8 cellular contexts compared by ENCODE assay signal in the genomic region with DNA sequence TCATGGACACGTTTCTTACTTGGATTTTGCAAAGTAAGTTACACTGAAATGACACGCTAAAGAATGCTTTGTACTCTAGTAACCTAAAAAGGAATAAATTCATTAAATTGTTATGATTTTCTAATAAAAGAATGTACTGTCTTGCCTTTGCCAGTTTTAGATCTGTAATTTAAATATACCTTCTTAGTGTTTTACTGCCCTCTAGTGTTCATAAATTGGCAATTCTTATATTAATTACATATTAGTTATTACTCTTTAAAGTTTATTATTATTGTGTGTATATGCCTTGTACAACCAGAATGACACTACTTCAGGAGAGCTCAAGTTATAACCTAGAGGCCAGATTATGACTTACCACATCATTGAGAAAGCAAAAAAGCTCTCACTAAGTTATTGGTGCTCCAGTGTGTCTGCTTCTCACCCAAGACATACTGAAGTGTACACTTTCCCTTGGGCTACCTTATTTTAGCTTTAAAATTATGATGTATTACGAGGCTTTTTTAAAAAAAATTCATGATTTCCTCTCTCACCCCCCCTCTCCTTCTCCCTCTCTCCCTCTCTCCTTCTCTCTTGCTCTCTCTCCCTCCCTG.
DNase-seq lines count a peak whose midpoint lies in the region; ATAC-seq, FAIRE-seq and TF ChIP-seq lines count a peak whose summit lies in the region.

No MANE protein-coding gene starts in this region.

- H3K36me3 ChIP-seq in astrocyte (ENCODE audit: insufficient read depth, low read length): no peaks in the 10 kb centered on the region

- H3K4me3 ChIP-seq in astrocyte (ENCODE audit: insufficient read depth, low read depth, low read length): no peak overlapping the region

- H3K36me3 Mint-ChIP-seq in astrocyte (ENCODE audit: low read depth, unreplicated experiment): no peaks in the 10 kb centered on the region

- no peak for FAIRE-seq in astrocyte (lab: Jason Lieb, UNC)

- peaks cover 7% of the 10 kb centered on the region for H3K4me1 Mint-ChIP-seq in astrocyte (ENCODE audit: low read depth, unreplicated experiment)

- H3K27me3 Mint-ChIP-seq in astrocyte (ENCODE audit: low read depth, unreplicated experiment): no peaks in the 10 kb centered on the region

- no peak overlapping the region for H3K27ac Mint-ChIP-seq in astrocyte (ENCODE audit: unreplicated experiment)

- H3K4me3 Mint-ChIP-seq in astrocyte (ENCODE audit: unreplicated experiment): no peak overlapping the region

- H3K9me3 Mint-ChIP-seq in astrocyte (ENCODE audit: unreplicated experiment): no peaks in the 10 kb centered on the region

- H3K4me1 ChIP-seq in astrocyte (ENCODE audit: insufficient read depth, low read length): no peaks in the 10 kb centered on the region

- TF ChIP-seq CTCF in 22Rv1 (IDR thresholded peaks at IDR 0.05): peak; percentile 79
- peak; percentile 41 for TF ChIP-seq CTCF in astrocyte (IDR thresholded peaks at IDR 0.05; ENCODE audit: insufficient read depth, low read depth, low read length)

- H4K20me1 ChIP-seq in astrocyte (ENCODE audit: insufficient read depth, low read length): no peaks in the 10 kb centered on the region

- H2AFZ ChIP-seq in astrocyte (ENCODE audit: low read depth, low read length): no peak overlapping the region

- H3K4me2 ChIP-seq in astrocyte (ENCODE audit: low read length): no peak overlapping the region

- no peaks in the 10 kb centered on the region for H3K9me3 ChIP-seq in astrocyte (ENCODE audit: insufficient read depth, low read depth, low read length)

- H3K27ac ChIP-seq in 22Rv1 (no peak overlapping the region), astrocyte (ENCODE audit: low read depth, low read length) (no peak overlapping the region)

- no peak overlapping the region for H3K9ac ChIP-seq in astrocyte (ENCODE audit: low read length)

- peak; percentile 16 for DNase-seq in NCI-H2029 (lab: John Stamatoyannopoulos, UW)
- DNase-seq in astrocyte (ENCODE audit: low read depth): peak; percentile 25
- DNase-seq in kidney glomerular epithelial cell (lab: John Stamatoyannopoulos, UW): peak; percentile 51
- no peak for DNase-seq in MV-4-11 (lab: John Stamatoyannopoulos, UW)

- no peaks in the 10 kb centered on the region for H3K79me2 ChIP-seq in astrocyte (ENCODE audit: insufficient read depth, low read length)

- no peaks in the 10 kb centered on the region for H3K27me3 ChIP-seq in astrocyte (ENCODE audit: insufficient read depth, low read length)

- ATAC-seq in GM18858 (IDR thresholded peaks at IDR 0.05; ENCODE audit: unreplicated experiment) (peak; percentile 47), HG03039 (IDR thresholded peaks at IDR 0.05; ENCODE audit: unreplicated experiment) (no peak), GM21619 (IDR thresholded peaks at IDR 0.05; ENCODE audit: unreplicated experiment) (no peak)
